19 cellular contexts compared by ENCODE assay signal in genomic region chr9:127502706-127503378, GRCh38. TPM values are rescaled to one million over a fixed set of nuclear protein-coding genes. Genes with fewer than 3 reads are reported as not detected.
DNase-seq lines count a peak whose midpoint lies in the region; ATAC-seq and TF ChIP-seq lines count a peak whose summit lies in the region.
"Had no signal": no experiment of that assay in that cellular context is flagged by ENCODE, and none has a peak within 500 bp of the region (broad histone marks: within the 10 kb centered on the region; RNA-seq: fewer than 3 reads in every experiment).

No MANE protein-coding gene starts in this region.

- peaks cover 19% of the 10 kb centered on the region for H3K79me2 ChIP-seq in mammary epithelial cell (ENCODE audit: insufficient read depth, low read length)

- intact Hi-C loops in MCF 10A (cut with micrococcal nuclease) (loop anchor here (5.0 kb wide), 1 partner anchor 229 kb away; no protein-coding TSS in a partner anchor), mammary epithelial cell (cut with micrococcal nuclease) (loop anchor here (10.0 kb wide), 1 partner anchor 412 kb away; the partner anchor contains the start of gene ST6GALNAC4), upper lobe of right lung (cut with DNase I) (loop anchor here (5.0 kb wide), 1 partner anchor 84 kb away; no protein-coding TSS in a partner anchor), sciatic nerve (cut with DNase I) (loop anchor here (10.0 kb wide), 1 partner anchor 232 kb away; the partner anchor contains the start of gene TOR2A)

- DNase-seq in MCF 10A (ENCODE audit: unreplicated experiment) (no peak), mammary epithelial cell (no peak), NT2/D1 (ENCODE audit: low read depth, low spot score) (no peak), islet precursor cell (peak; percentile 45), upper lobe of right lung (peak; percentile 53), sciatic nerve (ENCODE audit: low spot score) (no peak)
- DNase-seq: GDM1, KBM-7, NCI-H1092 treated with DMSO at 0.1 percent for 48 hours, NCI-H146, NCI-H2029, NCI-H2227 treated with DMSO at 0.1 percent for 48 hours, NCI-H510A, OCI-M1, SHP77 had no signal

- H3K9ac ChIP-seq in mammary epithelial cell (ENCODE audit: insufficient read depth, low read length) (no peak overlapping the region), NT2/D1 (ENCODE audit: insufficient read length, low read depth) (peak overlapping the region; percentile 32)

- no peak for TF ChIP-seq CTCF in MCF 10A (IDR thresholded peaks at IDR 0.05; ENCODE audit: unreplicated experiment)
- TF ChIP-seq CTCF in mammary epithelial cell (conservative IDR thresholded peaks at IDR 0.05 in 1 of 2, IDR thresholded peaks at IDR 0.05 in 1 of 2; ENCODE audit: extremely low read depth in 1 of 2, insufficient read depth in 1 of 2, low read depth in 1 of 2, low read length in 2 of 2): no peak
- TF ChIP-seq CTCF in upper lobe of right lung (IDR thresholded peaks at IDR 0.05): no peak

- no peak overlapping the region for H3K4me2 ChIP-seq in mammary epithelial cell (ENCODE audit: insufficient read depth, low read depth, low read length)

- dilution Hi-C loops in mammary epithelial cell (cut with HindIII; ENCODE audit: low sequenced_read_pairs): no loop called here

- H3K27me3 ChIP-seq in mammary epithelial cell (ENCODE audit: insufficient read depth, low read length): no peaks in the 10 kb centered on the region
- H3K27me3 ChIP-seq in NT2/D1 (ENCODE audit: insufficient read depth, insufficient read length): no peaks in the 10 kb centered on the region
- H3K27me3 ChIP-seq in upper lobe of right lung: no peaks in the 10 kb centered on the region

- in situ Hi-C loops in mammary epithelial cell (cut with MboI; ENCODE audit: low sequenced_read_pairs in 2 of 2): no loop called here

- H3K27ac Mint-ChIP-seq in MCF 10A (ENCODE audit: low read depth, unreplicated experiment): peak overlapping the region; percentile 49
- H3K27ac Mint-ChIP-seq: B cell, CD14-positive monocyte had no signal

- BruUV-seq in MCF 10A (replicated peaks; lab: Mats Ljungman, UMichigan): no TSS peak
- no TSS peak for BruUV-seq in mammary epithelial cell (replicated peaks; lab: Mats Ljungman, UMichigan)

- no peaks in the 10 kb centered on the region for H3K27me3 Mint-ChIP-seq in MCF 10A (ENCODE audit: insufficient read depth, unreplicated experiment)
- H3K27me3 Mint-ChIP-seq: B cell had no signal

- ATAC-seq in upper lobe of right lung (no peak), GM21619 (IDR thresholded peaks at IDR 0.05; ENCODE audit: unreplicated experiment) (no peak), sciatic nerve (no peak)

- H3K36me3 ChIP-seq in mammary epithelial cell (ENCODE audit: insufficient read depth, low read length) (peaks cover 24% of the 10 kb centered on the region), NT2/D1 (ENCODE audit: insufficient read depth, insufficient read length, low read length) (peaks cover 72% of the 10 kb centered on the region), upper lobe of right lung (peaks cover 74% of the 10 kb centered on the region)

- H3K9me3 Mint-ChIP-seq in MCF 10A (ENCODE audit: unreplicated experiment): no peaks in the 10 kb centered on the region
- H3K9me3 Mint-ChIP-seq: CD14-positive monocyte had no signal

- WGBS in mammary epithelial cell (ENCODE audit: low coverage, missing lambda C conversion rate): 95% methylated on average over 16 of the region's 21 CpGs

- H3K27ac ChIP-seq in mammary epithelial cell (ENCODE audit: insufficient read depth, low read depth, low read length) (no peak overlapping the region), upper lobe of right lung (no peak overlapping the region)
- H3K27ac ChIP-seq: SK-N-MC had no signal

- peaks cover 9% of the 10 kb centered on the region for H3K4me1 ChIP-seq in mammary epithelial cell (ENCODE audit: insufficient read depth, low read length)
- H3K4me1 ChIP-seq in NT2/D1 (ENCODE audit: insufficient read depth, insufficient read length): peaks cover 15% of the 10 kb centered on the region
- H3K4me1 ChIP-seq in upper lobe of right lung: no peaks in the 10 kb centered on the region

- no peak overlapping the region for H3K4me3 Mint-ChIP-seq in MCF 10A (ENCODE audit: unreplicated experiment)
- H3K4me3 Mint-ChIP-seq: B cell, CD14-positive monocyte had no signal

- H3K4me1 Mint-ChIP-seq in MCF 10A (ENCODE audit: insufficient read depth, unreplicated experiment): no peaks in the 10 kb centered on the region
- H3K4me1 Mint-ChIP-seq: B cell, CD14-positive monocyte had no signal

- no peaks in the 10 kb centered on the region for H4K20me1 ChIP-seq in mammary epithelial cell (ENCODE audit: insufficient read depth, low read length)

- peaks cover 89% of the 10 kb centered on the region for H3K36me3 Mint-ChIP-seq in MCF 10A (ENCODE audit: insufficient read depth, unreplicated experiment)

- H3K4me3 ChIP-seq in mammary epithelial cell (replicated peaks in 1 of 3; ENCODE audit: insufficient read depth in 1 of 3, low read depth in 2 of 3, low read length in 3 of 3): no peak overlapping the region
- H3K4me3 ChIP-seq in NT2/D1 (ENCODE audit: insufficient read length, low read depth): no peak overlapping the region
- no peak overlapping the region for H3K4me3 ChIP-seq in upper lobe of right lung
- H3K4me3 ChIP-seq: SK-N-MC had no signal

- H2AFZ ChIP-seq in mammary epithelial cell (ENCODE audit: low read depth, low read length): no peak overlapping the region

- POLR2A ChIA-PET in MCF 10A (lab: Yijun Ruan, JAX): interaction anchor here (0.5 to 0.7 kb wide), 2 partner anchors 104 to 269 kb away, joined by 3 to 4 read pairs; no protein-coding TSS in a partner anchor

- CTCF ChIA-PET in MCF 10A (lab: Yijun Ruan, JAX): interaction anchor here (0.5 to 4.5 kb wide), 10 partner anchors 13 to 703 kb away, joined by 3 to 69 read pairs (median 4); no protein-coding TSS in a partner anchor
- CTCF ChIA-PET in mammary epithelial cell (lab: Charles Lee; ENCODE audit: low non-redundant PET): interaction anchor here (0.6 to 1.1 kb wide), 2 partner anchors 10 to 76 kb away, joined by 4 to 5 read pairs; no protein-coding TSS in a partner anchor

- H3K9me3 ChIP-seq in mammary epithelial cell (replicated peaks; ENCODE audit: insufficient read depth, low read length) (no peaks in the 10 kb centered on the region), NT2/D1 (ENCODE audit: insufficient read depth, low read length) (no peaks in the 10 kb centered on the region), upper lobe of right lung (no peaks in the 10 kb centered on the region)

RNA-seq across cellular contexts. Expression of gene LRSAM1, which starts 51.5 kb away (rescaled TPM):
- total RNA-seq in MCF 10A (2022) (23.5 and 26.2 TPM in 2 replicates), mammary epithelial cell (10 to 100 TPM; 15.5 to 20.6 TPM), upper lobe of right lung (18.8 TPM), sciatic nerve (27.0 TPM)
- polyA plus RNA-seq in mammary epithelial cell: 9.1 TPM
- 17.2 TPM for polyA minus RNA-seq in mammary epithelial cell

RNA-seq across cellular contexts. Expression of gene RPL12, which starts 51.6 kb away (rescaled TPM):
- total RNA-seq in MCF 10A (2022) (3,086 and 3,252 TPM in 2 replicates), mammary epithelial cell (1,000 to 10,000 TPM; 1,316 to 1,441 TPM), upper lobe of right lung (1,020 TPM), sciatic nerve (894 TPM)
- 2,249 TPM for polyA plus RNA-seq in mammary epithelial cell
- 561 TPM for polyA minus RNA-seq in mammary epithelial cell

Comparison
In these comparisons a context has a peak if more than half of its experiments do, and no peak if none do; other contexts are left out.
1. DNase-seq: peak in islet precursor cell (single experiment) and upper lobe of right lung (single experiment); none in MCF 10A (single experiment), mammary epithelial cell (single experiment), NT2/D1 (single experiment) and sciatic nerve (single experiment).